9 cellular contexts compared by ENCODE assay signal in the genomic region with DNA sequence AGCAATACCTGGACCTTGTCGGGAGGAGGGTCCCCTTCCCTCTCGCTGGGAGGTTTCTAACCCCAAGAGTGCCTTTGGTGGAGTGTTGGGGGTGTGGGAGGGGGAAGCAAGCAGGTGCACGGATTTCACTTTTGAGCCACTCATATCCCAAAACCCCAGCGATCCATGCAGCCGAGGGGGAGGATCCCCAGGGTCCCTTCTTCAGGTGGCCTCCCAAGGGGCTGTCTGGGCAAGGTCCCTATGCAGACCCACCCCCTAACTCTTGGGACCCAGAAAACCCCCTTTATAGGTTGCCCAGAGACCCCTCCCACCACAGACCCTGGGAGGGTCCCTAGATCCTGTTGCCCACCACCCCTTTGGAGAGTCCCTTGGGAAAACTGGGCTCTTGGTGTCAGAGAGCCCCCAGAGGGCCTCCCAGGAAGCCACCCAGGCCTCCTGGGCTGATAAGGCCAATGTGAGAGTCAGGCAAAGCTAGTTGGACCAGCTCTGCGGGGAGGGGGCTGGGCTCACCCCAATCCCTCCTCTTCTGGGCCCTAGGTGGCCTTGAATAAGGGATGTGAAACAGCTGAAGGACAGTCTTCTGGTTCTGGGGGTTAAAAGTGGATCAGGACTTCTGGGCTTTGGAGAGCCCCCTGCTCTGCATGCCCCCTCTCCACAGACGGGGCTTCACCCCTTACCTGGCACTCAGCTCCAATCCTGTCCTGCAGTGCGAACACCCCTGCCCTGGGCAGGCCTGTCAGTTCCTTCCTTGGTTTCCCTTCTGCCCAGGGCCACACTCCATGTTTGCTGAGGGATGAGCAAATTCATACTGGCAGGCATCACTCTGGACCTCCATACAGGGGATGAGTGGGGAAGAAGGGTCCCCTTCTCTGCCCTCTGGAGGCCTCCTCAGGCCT. TPM values are rescaled to one million over a fixed set of nuclear protein-coding genes. Genes with fewer than 3 reads are reported as not detected.
DNase-seq lines count a peak whose midpoint lies in the region; ATAC-seq and TF ChIP-seq lines count a peak whose summit lies in the region.
"Had no signal": no experiment of that assay in that cellular context is flagged by ENCODE, and none has a peak within 500 bp of the region (broad histone marks: within the 10 kb centered on the region; RNA-seq: fewer than 3 reads in every experiment).

No MANE protein-coding gene starts in this region.

- ATAC-seq in IMR-90 (ENCODE audit: low read depth), result no peak
- no peak for ATAC-seq in HG03159 (IDR thresholded peaks at IDR 0.05; ENCODE audit: unreplicated experiment)

- H3K9me3 Mint-ChIP-seq in brain, result peaks cover 0 to 3% (median 0%) of the 10 kb centered on the region in 5 experiments

- CTCF ChIA-PET in IMR-90 (lab: Yijun Ruan, JAX), result no interaction called here

- no peak for TF ChIP-seq EP300 in stomach (IDR thresholded peaks at IDR 0.05)

- POLR2A ChIA-PET in IMR-90 (lab: Charles Lee; ENCODE audit: unreplicated experiment), result interaction anchor here (0.6 kb wide), 1 partner anchor 10 kb away, joined by 5 read pairs; no protein-coding TSS in a partner anchor

- peaks cover 37% of the 10 kb centered on the region for H3K4me1 Mint-ChIP-seq in brain

- peaks cover 3 to 8% of the 10 kb centered on the region in 2 experiments; a peak in 1 of 4 replicates for H3K79me1 ChIP-seq in IMR-90 (ENCODE audit: low read depth in 1 of 2, low read length in 2 of 2)

- peak overlapping the region; percentile 97 for H2AFZ ChIP-seq in IMR-90 (replicated peaks; ENCODE audit: low read length, poor library complexity)

- H3K9me3 ChIP-seq in IMR-90 (ENCODE audit: control insufficient read depth, insufficient read depth, low read length) (no peaks in the 10 kb centered on the region), liver (ENCODE audit: control insufficient read depth in 4 of 4, low read length in 3 of 4) (no peaks in the 10 kb centered on the region), stomach (no peaks in the 10 kb centered on the region)

- TF ChIP-seq CTCF in IMR-90 (conservative IDR thresholded peaks at IDR 0.05; ENCODE audit: low read depth, low read length) (no peak), brain (conservative IDR thresholded peaks at IDR 0.05) (no peak), liver (IDR thresholded peaks at IDR 0.05; ENCODE audit: low read depth, low read length, missing input control) (no peak), stomach (IDR thresholded peaks at IDR 0.05) (no peak)

- DNase-seq in IMR-90, result no peak
- no peak for DNase-seq in stomach
- DNase-seq in KG1 (lab: John Stamatoyannopoulos, UW), result no peak
- no peak for DNase-seq in LoVo (ENCODE audit: low spot score)
- DNase-seq in DMS79 treated with DMSO at 0.1 percent for 48 hours (lab: John Stamatoyannopoulos, UW), result no peak
- DNase-seq: NCI-H1436 had no signal

- TF ChIP-seq POLR2A in IMR-90 (IDR thresholded peaks at IDR 0.05; ENCODE audit: low read depth, low read length) (no peak), stomach (IDR thresholded peaks at IDR 0.05) (no peak)

- no peaks in the 10 kb centered on the region for H4K20me1 ChIP-seq in IMR-90 (ENCODE audit: insufficient read depth, low read length)

- H3K56ac ChIP-seq in IMR-90 (ENCODE audit: extremely low read depth, insufficient read depth, low read length), result no peak overlapping the region

- peak overlapping the region in 4 of 5 experiments; percentile 35 to 88 (median 77) for H3K27ac Mint-ChIP-seq in brain

- H4K5ac ChIP-seq in IMR-90 (ENCODE audit: low read depth, low read length), result peak overlapping the region; percentile 97

- no TSS peak for BruUV-seq in IMR-90 (replicated peaks; lab: Mats Ljungman, UMichigan)

- H2BK15ac ChIP-seq in IMR-90 (ENCODE audit: low read depth, low read length), result no peak overlapping the region

- intact Hi-C loops in IMR-90 (cut with micrococcal nuclease) (no loop called here), stomach (cut with DNase I; ENCODE audit: low total_unique reads) (loop anchor here (10.0 kb wide), 1 partner anchor 114 kb away; no protein-coding TSS in a partner anchor)

- H3K4me3 Mint-ChIP-seq in brain, result peak overlapping the region; percentile 53 to 89 (median 77)

- H3K4me3 ChIP-seq in IMR-90 (ENCODE audit: insufficient read depth, low read depth, low read length) (peak overlapping the region; percentile 60), liver (ENCODE audit: low read depth in 1 of 3, low read length in 3 of 3) (peak overlapping the region in 2 of 3 donors; percentile 39 to 54), stomach (peak overlapping the region; percentile 57 to 68 (median 66))

- H3K4me2 ChIP-seq in IMR-90 (ENCODE audit: low read depth, low read length), result peak overlapping the region; percentile 99

- peak overlapping the region; percentile 73 for H4K91ac ChIP-seq in IMR-90 (ENCODE audit: insufficient read depth, low read depth, low read length)

- no peaks in the 10 kb centered on the region for H3K36me3 ChIP-seq in IMR-90 (ENCODE audit: control insufficient read depth, insufficient read depth, low read length)
- H3K36me3 ChIP-seq in liver (ENCODE audit: control insufficient read depth in 4 of 4, insufficient read depth in 3 of 4, low read depth in 1 of 4, low read length in 3 of 4), result no peaks in the 10 kb centered on the region
- H3K36me3 ChIP-seq in stomach, result no peaks in the 10 kb centered on the region

- no peaks in the 10 kb centered on the region; the same call in 1 of the 2 replicates for H3K9me1 ChIP-seq in IMR-90 (ENCODE audit: insufficient read depth, low read length)

- H2AK5ac ChIP-seq in IMR-90 (ENCODE audit: low read depth, low read length), result peak overlapping the region; percentile 76

- no peak for TF ChIP-seq RAD21 in IMR-90 (IDR thresholded peaks at IDR 0.05; ENCODE audit: low read length)
- no peak for TF ChIP-seq RAD21 in liver (IDR thresholded peaks at IDR 0.05)

- H2BK20ac ChIP-seq in IMR-90 (ENCODE audit: low read depth, low read length), result no peak overlapping the region

- peak overlapping the region; percentile 75 for H3K23ac ChIP-seq in IMR-90 (ENCODE audit: low read depth, low read length)

- H2BK120ac ChIP-seq in IMR-90 (ENCODE audit: low read depth, low read length), result peak overlapping the region; percentile 49; the same call in 1 of the 2 replicates

- H3K27me3 ChIP-seq in IMR-90 (ENCODE audit: control insufficient read depth, insufficient read depth, low read length), result no peaks in the 10 kb centered on the region
- no peaks in the 10 kb centered on the region for H3K27me3 ChIP-seq in liver (ENCODE audit: control insufficient read depth in 4 of 4, insufficient read depth in 4 of 4, low read length in 3 of 4)
- peaks cover 0 to 23% (median 0%) of the 10 kb centered on the region in 3 donors for H3K27me3 ChIP-seq in stomach

- peak overlapping the region; percentile 96 for H2AK9ac ChIP-seq in IMR-90 (replicated peaks; ENCODE audit: low read depth, low read length, poor library complexity)

- peaks cover 37% of the 10 kb centered on the region for H3K27me3 Mint-ChIP-seq in brain

- peak overlapping the region; percentile 49 to 92; a peak in 3 of 4 replicates for H4K8ac ChIP-seq in IMR-90 (ENCODE audit: low read depth in 2 of 2, low read length in 2 of 2)

- peak overlapping the region; percentile 72 for H3K14ac ChIP-seq in IMR-90 (replicated peaks; ENCODE audit: low read depth, low read length)

- H3K9ac ChIP-seq in IMR-90 (ENCODE audit: low read depth, low read length), result peak overlapping the region; percentile 3
- H3K9ac ChIP-seq in liver (ENCODE audit: low read depth in 1 of 2, low read length in 2 of 2), result peak overlapping the region; percentile 36 to 51

- H3K4ac ChIP-seq in IMR-90 (ENCODE audit: low read depth, low read length), result peak overlapping the region; percentile 94

- in situ Hi-C loops in IMR-90 (cut with MboI; ENCODE audit: low sequenced_read_pairs), result no loop called here

- dilution Hi-C loops in IMR-90 (cut with HindIII; ENCODE audit: low sequenced_read_pairs, unreplicated experiment), result no loop called here

- H2BK5ac ChIP-seq in IMR-90 (ENCODE audit: low read depth, low read length, poor library complexity, severe bottlenecking), result no peak overlapping the region

- WGBS in IMR-90 (ENCODE audit: extremely low coverage in 2 of 2, insufficient read length in 1 of 2), 2 experiments, result 60% methylated on average over 2 of the region's 8 CpGs; no CpG with 5 or more reads in 1 of the 2 experiments
- WGBS in liver, result 54% methylated on average over 8 of the region's 8 CpGs
- 28 to 48% (median 38%) methylated on average over 5 to 8 of the region's 8 CpGs for WGBS in stomach, 5 donors

- no peaks in the 10 kb centered on the region for H3K36me3 Mint-ChIP-seq in brain

- H3K4me1 ChIP-seq in IMR-90 (ENCODE audit: control insufficient read depth, insufficient read depth, low read length) (peaks cover 9% of the 10 kb centered on the region), liver (ENCODE audit: control insufficient read depth in 4 of 4, insufficient read depth in 4 of 4, low read length in 3 of 4) (peaks cover 0 to 14% (median 7%) of the 10 kb centered on the region in 4 donors), stomach (peaks cover 26 to 54% (median 41%) of the 10 kb centered on the region in 4 donors)

- H3K27ac ChIP-seq in IMR-90 (ENCODE audit: insufficient read depth, low read length) (peak overlapping the region; percentile 3; the same call in 1 of the 2 replicates), liver (ENCODE audit: low read depth in 1 of 2, low read length in 2 of 2) (no peak overlapping the region), stomach (peak overlapping the region; percentile 48 to 91 (median 80))

- peak overlapping the region; percentile 89 for H3K18ac ChIP-seq in IMR-90 (ENCODE audit: low read depth, low read length)

RNA-seq across cellular contexts. Expression of a gene that starts 0.9 kb away (rescaled TPM):
- total RNA-seq in IMR-90 (2012; rRNA removed), result 15.0 and 16.3 TPM in 2 replicates
- 13.2 and 14.9 TPM in 2 replicates for polyA plus RNA-seq in IMR-90 (2012; rRNA removed)
- polyA plus RNA-seq in IMR-90 (2012; cell fraction: cytosol; rRNA removed), result 7.0 and 12.3 TPM in 2 replicates
- 21.6 and 50.5 TPM in 2 replicates for polyA plus RNA-seq in IMR-90 (2012; cell fraction: nucleus; rRNA removed; ENCODE audit: low replicate concordance)
- polyA plus RNA-seq in brain (ENCODE audit: insufficient read depth, low read depth, low replicate concordance), result 11.8 TPM
- 10 to 100 TPM in 1 of 2 donors, 1 to 10 TPM in 1; 9.5 to 10.5 TPM for total RNA-seq in liver
- 1 to 10 TPM; 6.7 to 8.7 TPM for polyA plus RNA-seq in liver
- total RNA-seq in stomach, result 10 to 100 TPM in 4 of 5 donors, 1 to 10 TPM in 1; 8.2 to 73.9 (median 15.6) TPM
- 10 to 100 TPM in 2 of 3 donors, 1 to 10 TPM in 1; 9.8 to 27.1 (median 11.3) TPM for polyA plus RNA-seq in stomach

RNA-seq across cellular contexts. Expression of a gene that starts 8.6 kb away (rescaled TPM):
- total RNA-seq in IMR-90 (2012; rRNA removed), result not detected in 2 replicates
- 0.03 TPM in 1 of 2 replicates, not detected in the other for polyA plus RNA-seq in IMR-90 (2012; rRNA removed)
- polyA plus RNA-seq in IMR-90 (2012; cell fraction: cytosol; rRNA removed), result not detected in 2 replicates
- 0.17 and 0.18 TPM in 2 replicates for polyA plus RNA-seq in IMR-90 (2012; cell fraction: nucleus; rRNA removed; ENCODE audit: low replicate concordance)
- polyA plus RNA-seq in brain (ENCODE audit: insufficient read depth, low read depth, low replicate concordance), result 0.19 TPM
- under 1 TPM; 0.09 to 0.17 TPM for total RNA-seq in liver
- under 1 TPM; 0.43 to 0.63 TPM for polyA plus RNA-seq in liver
- total RNA-seq in stomach, result 1 to 10 TPM in 2 of 5 donors, not detected in 3; 1.3 to 1.5 TPM
- polyA plus RNA-seq in stomach, result under 1 TPM; 0.12 to 0.31 (median 0.20) TPM

RNA-seq across cellular contexts. Expression of a gene that starts 39.8 kb away (rescaled TPM):
- total RNA-seq in IMR-90 (2012; rRNA removed) (2.3 and 2.5 TPM in 2 replicates), liver (1 to 10 TPM; 2.2 to 3.5 TPM), stomach (100 to 1,000 TPM in 2 of 5 donors, 10 to 100 TPM in 3; 59.8 to 191 (median 86.8) TPM)
- polyA plus RNA-seq in IMR-90 (2012; rRNA removed) (4.5 and 4.7 TPM in 2 replicates), brain (ENCODE audit: insufficient read depth, low read depth, low replicate concordance) (5.1 TPM), liver (1 to 10 TPM in 1 of 2 donors, under 1 TPM in 1; 0.88 to 1.1 TPM), stomach (100 to 1,000 TPM in 1 of 3 donors, 10 to 100 TPM in 2; 24.1 to 202 (median 43.7) TPM)
- 1.3 and 3.7 TPM in 2 replicates for polyA plus RNA-seq in IMR-90 (2012; cell fraction: cytosol; rRNA removed)
- polyA plus RNA-seq in IMR-90 (2012; cell fraction: nucleus; rRNA removed; ENCODE audit: low replicate concordance), result 15.6 and 35.8 TPM in 2 replicates

Comparison
In these comparisons a context has a peak if more than half of its experiments do, and no peak if none do; other contexts are left out.
1. H3K27ac ChIP-seq: peak in IMR-90 (single experiment) and stomach (5 of 5); none in liver (0 of 2).
2. Peak in every context shown above with its lines, with median percentiles within 50 percentile points of each other: H3K4me3 ChIP-seq.